9 cellular contexts compared by ENCODE assay signal in genomic region chr15:80061581-80061980, GRCh38. TPM values are rescaled to one million over a fixed set of nuclear protein-coding genes. Genes with fewer than 3 reads are reported as not detected.
DNase-seq lines count a peak whose midpoint lies in the region; ATAC-seq and TF ChIP-seq lines count a peak whose summit lies in the region.
"Had no signal": no experiment of that assay in that cellular context is flagged by ENCODE, and none has a peak within 500 bp of the region (broad histone marks: within the 10 kb centered on the region; RNA-seq: fewer than 3 reads in every experiment).

No MANE protein-coding gene starts in this region.

- no peak for TF ChIP-seq POLR2A in transverse colon (IDR thresholded peaks at IDR 0.05)

- H2BK120ac ChIP-seq in mesendoderm (ENCODE audit: low read depth, low read length), result no peak overlapping the region

- H3K27me3 ChIP-seq in iPS-18a (ENCODE audit: control insufficient read depth, insufficient read depth, low read length) (no peaks in the 10 kb centered on the region), transverse colon (no peaks in the 10 kb centered on the region), mesendoderm (ENCODE audit: insufficient read depth, low read length, poor library complexity) (peaks cover 3% of the 10 kb centered on the region)

- TF ChIP-seq CTCF in activated CD8-positive, alpha-beta T cell treated with anti-CD3 and anti-CD28 coated beads for 36 hours (IDR thresholded peaks at IDR 0.05), result no peak
- no peak for TF ChIP-seq CTCF in transverse colon (IDR thresholded peaks at IDR 0.05)

- no peak overlapping the region for H3K4me2 ChIP-seq in mesendoderm (ENCODE audit: low read length)

- H3K18ac ChIP-seq in mesendoderm (ENCODE audit: low read length), result no peak overlapping the region

- in situ Hi-C loops in transverse colon (cut with MboI; ENCODE audit: low pct_ligation_motif_present in 1 of 4, low pct_unique_long_range_greater_than_20kb in 1 of 4, low sequenced_read_pairs in 3 of 4), result loop anchor here in 2 of 4 donors (25.0 kb wide), 1 partner anchor 101 kb away; the partner anchor contains the start of gene FAH (in 2 of the 2)

- intact Hi-C loops in activated naive CD4-positive, alpha-beta T cell treated with anti-CD3 and anti-CD28 coated beads for 36 hours (cut with micrococcal nuclease), result loop anchor here (2.0 kb wide), 1 partner anchor 173 kb away; no protein-coding TSS in a partner anchor
- intact Hi-C loops in activated CD8-positive, alpha-beta T cell treated with anti-CD3 and anti-CD28 coated beads for 36 hours (cut with micrococcal nuclease), result no loop called here
- intact Hi-C loops in transverse colon (cut with DNase I; ENCODE audit: low total_unique reads), result loop anchor here (10.0 kb wide), 1 partner anchor 93 kb away; the partner anchor contains the start of gene FAH

- no peak overlapping the region for H3K27ac ChIP-seq in iPS-18a (ENCODE audit: low read length)
- peak overlapping the region in 3 of 4 donors; percentile 99 for H3K27ac ChIP-seq in transverse colon
- no peak overlapping the region for H3K27ac ChIP-seq in mesendoderm (ENCODE audit: low read depth, low read length)

- no peak overlapping the region for H3K4ac ChIP-seq in mesendoderm (ENCODE audit: low read depth, low read length)

- no peaks in the 10 kb centered on the region for H3K36me3 Mint-ChIP-seq in activated naive CD4-positive, alpha-beta T cell treated with anti-CD3 and anti-CD28 coated beads for 36 hours (ENCODE audit: low read depth)
- H3K36me3 Mint-ChIP-seq in activated CD8-positive, alpha-beta T cell treated with anti-CD3 and anti-CD28 coated beads for 36 hours (ENCODE audit: low read depth), result no peaks in the 10 kb centered on the region

- no peak for TF ChIP-seq EP300 in transverse colon (IDR thresholded peaks at IDR 0.05; ENCODE audit: low read depth)

- peaks cover 41% of the 10 kb centered on the region for H3K79me2 ChIP-seq in mesendoderm (ENCODE audit: control insufficient read depth, insufficient read depth, low read length)

- no peak overlapping the region for H3K56ac ChIP-seq in mesendoderm (ENCODE audit: low read length)

- H4K8ac ChIP-seq in mesendoderm (ENCODE audit: low read depth, low read length), result no peak overlapping the region

- no peak overlapping the region for H2AK5ac ChIP-seq in mesendoderm (ENCODE audit: low read length)

- POLR2A ChIA-PET in activated CD8-positive, alpha-beta T cell treated with anti-CD3 and anti-CD28 coated beads for 36 hours (lab: Charles Lee), result interaction anchor here (0.6 to 2.2 kb wide), 4 partner anchors 11 to 138 kb away, joined by 3 to 11 read pairs (median 6); no protein-coding TSS in a partner anchor

- H3K4me3 ChIP-seq in iPS-18a (ENCODE audit: low read length), result peak overlapping the region; percentile 96
- H3K4me3 ChIP-seq in transverse colon, result peak overlapping the region in 2 of 4 donors; percentile 91 to 99
- no peak overlapping the region for H3K4me3 ChIP-seq in mesendoderm (ENCODE audit: low read length)

- no peak for ATAC-seq in activated CD8-positive, alpha-beta T cell treated with anti-CD3 and anti-CD28 coated beads for 36 hours

- no peak overlapping the region for H3K27ac Mint-ChIP-seq in activated naive CD4-positive, alpha-beta T cell treated with anti-CD3 and anti-CD28 coated beads for 36 hours
- H3K27ac Mint-ChIP-seq in activated CD8-positive, alpha-beta T cell treated with anti-CD3 and anti-CD28 coated beads for 36 hours, result no peak overlapping the region

- no peaks in the 10 kb centered on the region for H3K27me3 Mint-ChIP-seq in activated naive CD4-positive, alpha-beta T cell treated with anti-CD3 and anti-CD28 coated beads for 36 hours (ENCODE audit: low read depth)
- no peaks in the 10 kb centered on the region for H3K27me3 Mint-ChIP-seq in activated CD8-positive, alpha-beta T cell treated with anti-CD3 and anti-CD28 coated beads for 36 hours

- no peak for DNase-seq in activated naive CD4-positive, alpha-beta T cell treated with anti-CD3 and anti-CD28 coated beads for 36 hours
- DNase-seq in activated naive CD4-positive, alpha-beta T cell (lab: John Stamatoyannopoulos, UW), result no peak
- no peak for DNase-seq in activated CD8-positive, alpha-beta T cell treated with anti-CD3 and anti-CD28 coated beads for 36 hours
- no peak for DNase-seq in transverse colon
- no peak for DNase-seq in mesenteric fat pad (ENCODE audit: low spot score)
- DNase-seq in NCI-H1694 (lab: John Stamatoyannopoulos, UW), result no peak
- no peak for DNase-seq in mesendoderm
- DNase-seq: islet precursor cell had no signal

- no peaks in the 10 kb centered on the region for H3K79me1 ChIP-seq in mesendoderm (ENCODE audit: low read length)

- H3K9me3 ChIP-seq in iPS-18a (ENCODE audit: control insufficient read depth, low read depth, low read length) (no peaks in the 10 kb centered on the region), transverse colon (no peaks in the 10 kb centered on the region)

- no peak overlapping the region for H3K23ac ChIP-seq in mesendoderm (ENCODE audit: low read length)

- H2BK15ac ChIP-seq in mesendoderm (replicated peaks; ENCODE audit: low read depth), result no peak overlapping the region

- no peak overlapping the region for H4K5ac ChIP-seq in mesendoderm (ENCODE audit: low read length)

- 23 to 53% methylated on average over 5 of the region's 5 CpGs for WGBS in transverse colon (ENCODE audit: low coverage in 1 of 2), 2 donors
- no CpG with 5 or more reads among the region's 5 CpGs for WGBS in mesendoderm (ENCODE audit: extremely low coverage, insufficient coverage, low lambda C conversion rate)

- CTCF ChIA-PET in activated naive CD4-positive, alpha-beta T cell treated with anti-CD3 and anti-CD28 coated beads for 36 hours (lab: Charles Lee), result interaction anchor here (0.8 to 2.1 kb wide), 2 partner anchors 100 to 111 kb away, joined by 3 to 14 read pairs; no protein-coding TSS in a partner anchor
- CTCF ChIA-PET in activated CD8-positive, alpha-beta T cell treated with anti-CD3 and anti-CD28 coated beads for 36 hours (lab: Charles Lee), result no interaction called here

- peak overlapping the region; percentile 79 for H3K4me3 Mint-ChIP-seq in activated naive CD4-positive, alpha-beta T cell treated with anti-CD3 and anti-CD28 coated beads for 36 hours
- H3K4me3 Mint-ChIP-seq in activated CD8-positive, alpha-beta T cell treated with anti-CD3 and anti-CD28 coated beads for 36 hours, result peak overlapping the region; percentile 84

- H3K9ac ChIP-seq in iPS-18a (ENCODE audit: low read length) (peak overlapping the region; percentile 92), mesendoderm (ENCODE audit: low read length) (no peak overlapping the region)

- H3K4me1 ChIP-seq in iPS-18a (ENCODE audit: control insufficient read depth, low read depth, low read length) (peaks cover 36% of the 10 kb centered on the region), transverse colon (peaks cover 6 to 38% (median 27%) of the 10 kb centered on the region in 4 donors), mesendoderm (ENCODE audit: control insufficient read depth, low read depth, low read length) (peaks cover 3% of the 10 kb centered on the region)

- no peaks in the 10 kb centered on the region for H3K9me3 Mint-ChIP-seq in activated naive CD4-positive, alpha-beta T cell treated with anti-CD3 and anti-CD28 coated beads for 36 hours
- H3K9me3 Mint-ChIP-seq in activated CD8-positive, alpha-beta T cell treated with anti-CD3 and anti-CD28 coated beads for 36 hours, result no peaks in the 10 kb centered on the region

- H3K36me3 ChIP-seq in iPS-18a (ENCODE audit: control insufficient read depth, low read depth, low read length) (no peaks in the 10 kb centered on the region), transverse colon (no peaks in the 10 kb centered on the region), mesendoderm (ENCODE audit: control insufficient read depth, insufficient read depth, low read length) (no peaks in the 10 kb centered on the region)

- peaks cover 38% of the 10 kb centered on the region for H3K4me1 Mint-ChIP-seq in activated naive CD4-positive, alpha-beta T cell treated with anti-CD3 and anti-CD28 coated beads for 36 hours (ENCODE audit: low read depth)
- H3K4me1 Mint-ChIP-seq in activated CD8-positive, alpha-beta T cell treated with anti-CD3 and anti-CD28 coated beads for 36 hours (ENCODE audit: low read depth), result peaks cover 33% of the 10 kb centered on the region

- H2BK5ac ChIP-seq in mesendoderm (ENCODE audit: low read length), result no peak overlapping the region

RNA-seq across cellular contexts. Expression of gene ZFAND6, which starts 2.1 kb away (rescaled TPM):
- total RNA-seq in activated naive CD4-positive, alpha-beta T cell treated with anti-CD3 and anti-CD28 coated beads for 36 hours, result 10 to 100 TPM; 28.9 to 29.6 TPM
- total RNA-seq in activated CD8-positive, alpha-beta T cell treated with anti-CD3 and anti-CD28 coated beads for 36 hours, result 10 to 100 TPM; 29.6 to 30.7 TPM
- total RNA-seq in transverse colon (100 to 1,000 TPM in 3 of 4 donors, 10 to 100 TPM in 1; 86.7 to 195 (median 117) TPM), mesenteric fat pad (84.0 TPM)
- polyA plus RNA-seq in mesendoderm (2013, experiment 1 of 2), result 112 TPM
- polyA plus RNA-seq in mesendoderm (2013, experiment 2 of 2), result 112 TPM

Comparison
In these comparisons a context has a peak if more than half of its experiments do, and no peak if none do; other contexts are left out.
1. H3K27ac ChIP-seq: peak in transverse colon (3 of 4); none in iPS-18a (single experiment) and mesendoderm (single experiment).